21 cellular contexts compared by ENCODE assay signal in genomic region chr1:185352067-185352466, GRCh38. TPM values are rescaled to one million over a fixed set of nuclear protein-coding genes. Genes with fewer than 3 reads are reported as not detected.
A peak's percentile ranks its signal among the peaks of the same experiment; 100 is the strongest.
DNase-seq lines count a peak whose midpoint lies in the region; ATAC-seq and TF ChIP-seq lines count a peak whose summit lies in the region.
"Had no signal": no experiment of that assay in that cellular context is flagged by ENCODE, and none has a peak within 500 bp of the region (broad histone marks: within the 10 kb centered on the region; RNA-seq: fewer than 3 reads in every experiment).

No MANE protein-coding gene starts in this region.

- no peaks in the 10 kb centered on the region for H3K9me3 Mint-ChIP-seq in chondrocyte (ENCODE audit: low read depth)
- H3K9me3 Mint-ChIP-seq: stimulated activated naive B cell treated with anti-CD40 and anti-IgM and Interleukin-4, amounts not matched to agents 10 μg/mL and 1 μg/mL and 100 μg/mL, for 72 hours had no signal

- H2BK120ac ChIP-seq in mesenchymal stem cell (ENCODE audit: low read depth, low read length) = no peak overlapping the region

- ATAC-seq in GM18909 (IDR thresholded peaks at IDR 0.05; ENCODE audit: poor library complexity, unreplicated experiment) = no peak
- no peak for ATAC-seq in left colon
- ATAC-seq: activated CD8-positive, alpha-beta memory T cell treated with anti-CD3 and anti-CD28 coated beads, Interleukin-2, amount 10 ng/mL, durations not matched to agents 7 days and 5 days; left cardiac atrium; Right ventricle myocardium inferior; stimulated activated naive B cell treated with anti-CD40 and anti-IgM and Interleukin-4, amounts not matched to agents 10 μg/mL and 1 μg/mL and 100 μg/mL, for 72 hours; T-helper 17 cell had no signal

- no peaks in the 10 kb centered on the region for H3K27me3 Mint-ChIP-seq in chondrocyte (ENCODE audit: low read depth)
- H3K27me3 Mint-ChIP-seq: activated CD8-positive, alpha-beta memory T cell treated with anti-CD3 and anti-CD28 coated beads, Interleukin-2, amount 10 ng/mL, durations not matched to agents 7 days and 5 days; stimulated activated naive B cell treated with anti-CD40 and anti-IgM and Interleukin-4, amounts not matched to agents 10 μg/mL and 1 μg/mL and 100 μg/mL, for 72 hours; T-helper 17 cell had no signal

- H3K9me3 ChIP-seq in mesenchymal stem cell (ENCODE audit: control insufficient read depth, low read length) = no peaks in the 10 kb centered on the region
- H3K9me3 ChIP-seq: BE2C, colonic mucosa, tibial nerve had no signal

- H4K91ac ChIP-seq in mesenchymal stem cell (ENCODE audit: low read length) = no peak overlapping the region

- H4K8ac ChIP-seq in mesenchymal stem cell (ENCODE audit: low read length) = no peak overlapping the region

- H3K79me1 ChIP-seq in mesenchymal stem cell (replicated peaks; ENCODE audit: low read length, poor library complexity, severe bottlenecking) = no peaks in the 10 kb centered on the region

- no peak overlapping the region for H3K23ac ChIP-seq in mesenchymal stem cell (ENCODE audit: low read length in 2 of 2)

- H3K27me3 ChIP-seq in mesenchymal stem cell (ENCODE audit: control insufficient read depth in 1 of 2, insufficient read depth in 1 of 2, low read length in 2 of 2) = no peaks in the 10 kb centered on the region
- H3K27me3 ChIP-seq: BE2C, colonic mucosa, tibial nerve had no signal

- H3K27ac ChIP-seq in mesenchymal stem cell (ENCODE audit: low read length, poor library complexity, severe bottlenecking) = no peak overlapping the region
- H3K27ac ChIP-seq: colonic mucosa, parathyroid adenoma, tibial nerve had no signal

- H2BK5ac ChIP-seq in mesenchymal stem cell (ENCODE audit: low read depth, low read length, poor library complexity, severe bottlenecking) = no peak overlapping the region

- H3K9ac ChIP-seq in mesenchymal stem cell (ENCODE audit: low read length) = no peak overlapping the region
- H3K9ac ChIP-seq: parathyroid adenoma had no signal

- no peak overlapping the region for H3K4ac ChIP-seq in mesenchymal stem cell (ENCODE audit: low read depth in 1 of 2, low read length in 2 of 2)

- H3K4me1 ChIP-seq in mesenchymal stem cell (ENCODE audit: control insufficient read depth, insufficient read depth, low read depth, low read length) = no peaks in the 10 kb centered on the region
- H3K4me1 ChIP-seq: BE2C, colonic mucosa, parathyroid adenoma had no signal

- no peak overlapping the region for H3K4me3 ChIP-seq in mesenchymal stem cell (ENCODE audit: insufficient read depth in 1 of 2, low read depth in 1 of 2, low read length in 2 of 2)
- H3K4me3 ChIP-seq: colonic mucosa, tibial nerve had no signal

- no peak overlapping the region for H2BK15ac ChIP-seq in mesenchymal stem cell (ENCODE audit: low read depth, poor library complexity, severe bottlenecking)

- 100% methylated on average over 1 of the region's 1 CpG for WGBS in mesenchymal stem cell

- no peak overlapping the region for H3K14ac ChIP-seq in mesenchymal stem cell (ENCODE audit: low read length in 2 of 2)

- no peak overlapping the region for H2AK5ac ChIP-seq in mesenchymal stem cell (ENCODE audit: low read length, severe bottlenecking)

- H3K36me3 ChIP-seq in mesenchymal stem cell (ENCODE audit: control insufficient read depth in 1 of 2, insufficient read depth in 2 of 2, low read depth in 1 of 2, low read length in 2 of 2) = no peaks in the 10 kb centered on the region
- H3K36me3 ChIP-seq: BE2C, colonic mucosa, tibial nerve had no signal

- H3K27ac Mint-ChIP-seq in chondrocyte (ENCODE audit: unreplicated experiment) = peak overlapping the region; percentile 81
- H3K27ac Mint-ChIP-seq: activated CD8-positive, alpha-beta memory T cell treated with anti-CD3 and anti-CD28 coated beads, Interleukin-2, amount 10 ng/mL, durations not matched to agents 7 days and 5 days; stimulated activated naive B cell treated with anti-CD40 and anti-IgM and Interleukin-4, amounts not matched to agents 10 μg/mL and 1 μg/mL and 100 μg/mL, for 72 hours; T-helper 17 cell had no signal

- no peak overlapping the region for H3K4me3 Mint-ChIP-seq in chondrocyte (ENCODE audit: unreplicated experiment)
- H3K4me3 Mint-ChIP-seq: activated CD8-positive, alpha-beta memory T cell treated with anti-CD3 and anti-CD28 coated beads, Interleukin-2, amount 10 ng/mL, durations not matched to agents 7 days and 5 days; stimulated activated naive B cell treated with anti-CD40 and anti-IgM and Interleukin-4, amounts not matched to agents 10 μg/mL and 1 μg/mL and 100 μg/mL, for 72 hours; T-helper 17 cell had no signal

- intact Hi-C loops in left colon (cut with DNase I, micrococcal nuclease) = no loop called here

- no peak overlapping the region for H2BK12ac ChIP-seq in mesenchymal stem cell (ENCODE audit: low read length in 2 of 2)

- no peak overlapping the region for H3K18ac ChIP-seq in mesenchymal stem cell (ENCODE audit: low read depth in 1 of 2, low read length in 2 of 2)

- TF ChIP-seq CTCF in chondrocyte (IDR thresholded peaks at IDR 0.05) = no peak

- H3K4me1 Mint-ChIP-seq in chondrocyte (ENCODE audit: low read depth) = peaks cover 37% of the 10 kb centered on the region
- H3K4me1 Mint-ChIP-seq: T-helper 17 cell had no signal

- no peaks in the 10 kb centered on the region for H3K36me3 Mint-ChIP-seq in chondrocyte (ENCODE audit: low read depth)
- H3K36me3 Mint-ChIP-seq: stimulated activated naive B cell treated with anti-CD40 and anti-IgM and Interleukin-4, amounts not matched to agents 10 μg/mL and 1 μg/mL and 100 μg/mL, for 72 hours had no signal

- H3K4me2 ChIP-seq in mesenchymal stem cell (ENCODE audit: low read length, poor library complexity, severe bottlenecking) = no peak overlapping the region

- DNase-seq in HT-29 (ENCODE audit: low spot score) = peak; percentile 27
- DNase-seq in NCI-H2227 (lab: John Stamatoyannopoulos, UW; ENCODE audit: unreplicated experiment) = peak; percentile 9
- DNase-seq in chondrocyte (ENCODE audit: low spot score) = no peak
- peak; percentile 33 for DNase-seq in mesenchymal stem cell
- DNase-seq in LoVo (ENCODE audit: low spot score) = no peak
- DNase-seq in left colon = no peak
- DNase-seq: activated CD4-positive, CD25-positive, alpha-beta regulatory T cell; activated CD8-positive, alpha-beta memory T cell treated with anti-CD3 and anti-CD28 coated beads, Interleukin-2, amount 10 ng/mL, durations not matched to agents 7 days and 5 days; activated gamma-delta T cell treated with Interleukin-2 at 50 U/mL for 16 hours; amygdala; BE2C; colonic mucosa; hippocampal formation; left cardiac atrium; NCI-H2081 treated with DMSO at 0.1 percent for 48 hours; stimulated activated naive B cell treated with anti-CD40 and anti-IgM and Interleukin-4, amounts not matched to agents 10 μg/mL and 1 μg/mL and 100 μg/mL, for 72 hours; T-helper 17 cell had no signal

- no peak overlapping the region for H2AFZ ChIP-seq in mesenchymal stem cell (ENCODE audit: low read depth, low read length)
- H2AFZ ChIP-seq: parathyroid adenoma had no signal

RNA-seq across cellular contexts. Expression of gene IVNS1ABP, which starts 35.0 kb away (rescaled TPM):
- total RNA-seq in HT-29 (2014; rRNA removed; shearing (Covaris generic)) = 76.9 and 79.3 TPM in 2 replicates
- 121 to 314 TPM (median 123 TPM) in 3 replicates for total RNA-seq in chondrocyte
- 17.1 TPM for polyA plus RNA-seq in mesenchymal stem cell (2013, experiment 1 of 2)
- polyA plus RNA-seq in mesenchymal stem cell (2013, experiment 2 of 2) = 17.3 TPM
- 100 to 1,000 TPM; 134 to 170 TPM for total RNA-seq in left colon

Comparison
In these comparisons a context has a peak if more than half of its experiments do, and no peak if none do; other contexts are left out.
1. DNase-seq: peak in HT-29 (single experiment), NCI-H2227 (single experiment) and mesenchymal stem cell (single experiment); none in chondrocyte (single experiment), LoVo (single experiment) and left colon (0 of 2).